ENCODE assay signal across 30 cellular contexts in the genomic region with DNA sequence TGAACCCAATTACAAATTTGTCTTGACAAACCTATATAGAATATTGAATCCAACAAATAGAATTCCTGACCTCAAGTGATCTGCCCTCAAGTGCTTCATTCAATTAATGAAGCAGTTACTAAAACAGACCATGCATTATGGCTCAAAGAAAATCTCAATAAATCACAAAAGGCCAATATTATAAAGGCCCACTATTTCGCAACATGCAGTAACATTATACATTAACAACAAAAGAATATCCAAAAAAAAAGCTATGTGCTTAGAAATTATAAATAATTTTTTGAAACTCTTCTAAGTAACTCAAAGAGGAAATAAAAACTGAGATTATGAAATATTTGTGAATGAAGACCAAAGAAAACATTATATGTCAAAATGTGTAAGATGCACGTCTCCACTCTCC.
"Had no signal": no experiment of that assay in that cellular context is flagged by ENCODE, and none has a peak within 500 bp of the region (broad histone marks: within the 10 kb centered on the region; RNA-seq: fewer than 3 reads in every experiment).

No MANE protein-coding gene starts in this region.

- ATAC-seq: activated CD8-positive, alpha-beta T cell treated with anti-CD3 and anti-CD28 coated beads for 36 hours; Panc1; Right ventricle myocardium inferior; T-cell had no signal

- H3K4me1 Mint-ChIP-seq: activated CD4-positive, alpha-beta T cell treated with anti-CD3 and anti-CD28 coated beads, Interleukin-2, amount 10 ng/mL, durations not matched to agents 7 days and 5 days; activated naive CD4-positive, alpha-beta T cell treated with anti-CD3 and anti-CD28 coated beads, Interleukin-2, amount 50 U/mL, for 24 hours; brain; central memory CD8-positive, alpha-beta T cell; T-cell had no signal

- H3K27me3 ChIP-seq: ascending aorta, MG63 had no signal

- H3K4me3 ChIP-seq: ascending aorta, MG63, SK-N-MC had no signal

- DNase-seq: activated CD4-positive, alpha-beta T cell treated with anti-CD3 and anti-CD28 coated beads, Interleukin-2, amount 10 ng/mL, durations not matched to agents 7 days and 5 days; activated CD4-positive, CD25-positive, alpha-beta regulatory T cell; activated CD8-positive, alpha-beta memory T cell treated with anti-CD3 and anti-CD28 coated beads, Interleukin-2, amount 50 U/mL, for 48 hours; activated CD8-positive, alpha-beta T cell treated with anti-CD3 and anti-CD28 coated beads for 36 hours; activated T-cell treated with anti-CD3 and anti-CD28 coated beads, Interleukin-2, amount 50 U/mL, for 1 hour; amniotic stem cell; MG63; MV-4-11; NCI-H1092 treated with DMSO at 0.1 percent for 48 hours; NCI-H1417 treated with DMSO at 0.1 percent for 48 hours; NCI-H1694; NCI-H2029; NCI-H2107; NCI-H2171 treated with DMSO at 0.1 percent for 48 hours; NCI-H226; NCI-H510A; NCI-H526 treated with DMSO at 0.1 percent for 48 hours; NCI-H82; RPMI8226; T-cell; T-helper 2 cell; T1000 had no signal

- H3K27ac Mint-ChIP-seq: activated CD4-positive, alpha-beta T cell treated with anti-CD3 and anti-CD28 coated beads, Interleukin-2, amount 10 ng/mL, durations not matched to agents 7 days and 5 days; activated CD8-positive, alpha-beta T cell treated with anti-CD3 and anti-CD28 coated beads for 36 hours; T-cell had no signal

- H3K27me3 Mint-ChIP-seq: activated CD4-positive, alpha-beta T cell treated with anti-CD3 and anti-CD28 coated beads, Interleukin-2, amount 10 ng/mL, durations not matched to agents 7 days and 5 days; activated CD8-positive, alpha-beta T cell treated with anti-CD3 and anti-CD28 coated beads for 36 hours; activated naive CD4-positive, alpha-beta T cell treated with anti-CD3 and anti-CD28 coated beads, Interleukin-2, amount 50 U/mL, for 24 hours; brain; central memory CD8-positive, alpha-beta T cell had no signal

- H3K36me3 Mint-ChIP-seq: activated naive CD4-positive, alpha-beta T cell treated with anti-CD3 and anti-CD28 coated beads, Interleukin-2, amount 50 U/mL, for 24 hours; brain; T-cell had no signal

- H3K9me3 Mint-ChIP-seq: activated CD4-positive, alpha-beta T cell treated with anti-CD3 and anti-CD28 coated beads, Interleukin-2, amount 10 ng/mL, durations not matched to agents 7 days and 5 days; activated CD8-positive, alpha-beta T cell treated with anti-CD3 and anti-CD28 coated beads for 36 hours; activated naive CD4-positive, alpha-beta T cell treated with anti-CD3 and anti-CD28 coated beads, Interleukin-2, amount 50 U/mL, for 24 hours; central memory CD8-positive, alpha-beta T cell; T-cell had no signal

- H3K27ac ChIP-seq: ascending aorta, SK-N-MC, VCaP had no signal

- H3K4me1 ChIP-seq: ascending aorta had no signal

- H3K4me3 Mint-ChIP-seq: activated CD4-positive, alpha-beta T cell treated with anti-CD3 and anti-CD28 coated beads, Interleukin-2, amount 10 ng/mL, durations not matched to agents 7 days and 5 days; activated CD8-positive, alpha-beta T cell treated with anti-CD3 and anti-CD28 coated beads for 36 hours; activated naive CD4-positive, alpha-beta T cell treated with anti-CD3 and anti-CD28 coated beads, Interleukin-2, amount 50 U/mL, for 24 hours; brain; central memory CD8-positive, alpha-beta T cell; T-cell had no signal

- H3K36me3 ChIP-seq: ascending aorta, MG63 had no signal

- H3K9me3 ChIP-seq: ascending aorta, MG63 had no signal
